In genomic region chr18:6199777-6200176, GRCh38 we compare ENCODE assay signal across 18 cellular contexts.
DNase-seq lines count a peak whose midpoint lies in the region; ATAC-seq and TF ChIP-seq lines count a peak whose summit lies in the region.
"Had no signal": no experiment of that assay in that cellular context is flagged by ENCODE, and none has a peak within 500 bp of the region (broad histone marks: within the 10 kb centered on the region; RNA-seq: fewer than 3 reads in every experiment).

No MANE protein-coding gene starts in this region.

- TF ChIP-seq RAD21 in SK-N-SH (IDR thresholded peaks at IDR 0.05; ENCODE audit: low read length), result no peak

- no peaks in the 10 kb centered on the region for H3K9me2 ChIP-seq in SK-N-SH

- no peak overlapping the region for H3K9ac ChIP-seq in SK-N-SH
- H3K9ac ChIP-seq: GM23248 had no signal

- H3K4me3 ChIP-seq in thyroid gland (replicated peaks in 1 of 3) (no peak overlapping the region), SK-N-SH (ENCODE audit: low read depth in 2 of 2, low read length in 1 of 2) (no peak overlapping the region)
- H3K4me3 ChIP-seq: A549, GM12878, GM23248, HAP-1 had no signal

- no peak overlapping the region for H3K4me2 ChIP-seq in SK-N-SH
- H3K4me2 ChIP-seq: A549 had no signal

- H3K9me3 ChIP-seq in thyroid gland, result no peaks in the 10 kb centered on the region
- H3K9me3 ChIP-seq in SK-N-SH, result no peaks in the 10 kb centered on the region
- H3K9me3 ChIP-seq: A549, Caco-2 had no signal

- no peak for TF ChIP-seq POLR2A in thyroid gland (IDR thresholded peaks at IDR 0.05)

- peaks cover 21 to 32% of the 10 kb centered on the region in 2 donors for H3K4me1 ChIP-seq in thyroid gland
- peaks cover 0 to 7% of the 10 kb centered on the region in 2 experiments; a peak in 1 of 4 replicates for H3K4me1 ChIP-seq in SK-N-SH (ENCODE audit: control insufficient read depth in 1 of 2, insufficient read depth in 2 of 2, low read depth in 1 of 2, low read length in 1 of 2)
- H3K4me1 ChIP-seq: A549, Caco-2, HAP-1 had no signal

- intact Hi-C loops in thyroid gland (cut with DNase I), result no loop called here

- peak in 1 of 6 experiments; percentile 21 for TF ChIP-seq CTCF in thyroid gland (IDR thresholded peaks at IDR 0.05)
- TF ChIP-seq CTCF in SK-N-SH (IDR thresholded peaks at IDR 0.05), result no peak

- ATAC-seq in HG03571 (IDR thresholded peaks at IDR 0.05; ENCODE audit: unreplicated experiment), result no peak
- ATAC-seq: A549, GM12878 had no signal

- no peaks in the 10 kb centered on the region for H3K36me3 ChIP-seq in thyroid gland
- no peaks in the 10 kb centered on the region for H3K36me3 ChIP-seq in SK-N-SH (replicated peaks in 1 of 2; ENCODE audit: control insufficient read depth in 1 of 2, insufficient read depth in 2 of 2, low read length in 1 of 2)
- H3K36me3 ChIP-seq: HAP-1 had no signal

- no peaks in the 10 kb centered on the region for H3K79me2 ChIP-seq in SK-N-SH (ENCODE audit: insufficient read depth)

- H4K20me1 ChIP-seq in SK-N-SH (ENCODE audit: insufficient read depth), result no peaks in the 10 kb centered on the region

- POLR2A ChIA-PET in SK-N-SH (lab: Yijun Ruan, JAX), result no interaction called here

- H3K27ac ChIP-seq in thyroid gland (peak overlapping the region in 2 of 3 donors; percentile 56 to 60), SK-N-SH (ENCODE audit: low read depth in 2 of 2, low read length in 1 of 2) (peak overlapping the region in 1 of 2 experiments; percentile 17; a peak in 2 of 4 replicates)
- H3K27ac ChIP-seq: 22Rv1, A549, C4-2B, GM23248, HL-60 had no signal

- H3K27me3 ChIP-seq in thyroid gland (no peaks in the 10 kb centered on the region), SK-N-SH (ENCODE audit: insufficient read depth) (no peaks in the 10 kb centered on the region)

- CTCF ChIA-PET in SK-N-SH (lab: Yijun Ruan, JAX), result interaction anchor here (0.9 kb wide), 2 partner anchors 8 to 183 kb away, joined by 3 read pairs; no protein-coding TSS in a partner anchor

- H2AFZ ChIP-seq in SK-N-SH (ENCODE audit: low read depth), result no peak overlapping the region
- H2AFZ ChIP-seq: GM23248 had no signal

- no peak for TF ChIP-seq EP300 in SK-N-SH (IDR thresholded peaks at IDR 0.05; ENCODE audit: borderline replicate concordance in 1 of 2, low read depth in 1 of 2, low read length in 1 of 2)

- 40 to 50% methylated on average over 1 of the region's 1 CpG for WGBS in thyroid gland, 2 donors
- WGBS in SK-N-SH (ENCODE audit: low lambda C conversion rate), result 55% methylated on average over 1 of the region's 1 CpG

- peak; percentile 45 for DNase-seq in DMS53 (lab: John Stamatoyannopoulos, UW)
- no peak for DNase-seq in DMS53 treated with DMSO at 0.1 percent for 48 hours (lab: John Stamatoyannopoulos, UW; ENCODE audit: unreplicated experiment)
- DNase-seq in ELF-1 (ENCODE audit: low read depth, low spot score), result peak; percentile 2
- DNase-seq in islet precursor cell, result peak; percentile 60
- DNase-seq in thyroid gland, result peak; percentile 71 to 78
- no peak for DNase-seq in SK-N-SH
- DNase-seq: AML-193; Caco-2; CD4-positive, alpha-beta T cell; DMS79 treated with DMSO at 0.1 percent for 48 hours; GM23248 had no signal

- H3F3A ChIP-seq in SK-N-SH (replicated peaks; ENCODE audit: insufficient read depth), result no peaks in the 10 kb centered on the region

TF ChIP-seq in SK-N-SH, 30 proteins besides CTCF, POLR2A, EP300 and RAD21:
- no peak for TF ChIP-seq NFIC (IDR thresholded peaks at IDR 0.05; ENCODE audit: borderline replicate concordance)
- TF ChIP-seq USF2 (IDR thresholded peaks at IDR 0.05; ENCODE audit: borderline replicate concordance, low read depth, low read length), result no peak
- TF ChIP-seq RFX5 (IDR thresholded peaks at IDR 0.05; ENCODE audit: low read length), result no peak
- no peak for TF ChIP-seq GATA2 (CRISPR knock-in tag; IDR thresholded peaks at IDR 0.05)
- TF ChIP-seq PBX3 (IDR thresholded peaks at IDR 0.05), result no peak
- no peak for TF ChIP-seq TAF1 (IDR thresholded peaks at IDR 0.05; ENCODE audit: borderline replicate concordance, low read depth, low read length)
- no peak for TF ChIP-seq JUND (IDR thresholded peaks at IDR 0.05)
- no peak for TF ChIP-seq RCOR1 (IDR thresholded peaks at IDR 0.05; ENCODE audit: low read length)
- no peak for TF ChIP-seq TCF12 (IDR thresholded peaks at IDR 0.05)
- TF ChIP-seq SMC3 (IDR thresholded peaks at IDR 0.05; ENCODE audit: low read depth, low read length), result no peak
- TF ChIP-seq ZBTB33 (IDR thresholded peaks at IDR 0.05; ENCODE audit: borderline replicate concordance, low read depth), result no peak

Comparison
In these comparisons a context has a peak if more than half of its experiments do, and no peak if none do; other contexts are left out.
1. DNase-seq: peak in DMS53 (single experiment), ELF-1 (single experiment), islet precursor cell (single experiment) and thyroid gland (2 of 2); none in DMS53 treated with DMSO at 0.1 percent for 48 hours (single experiment) and SK-N-SH (single experiment).